In the genomic region with DNA sequence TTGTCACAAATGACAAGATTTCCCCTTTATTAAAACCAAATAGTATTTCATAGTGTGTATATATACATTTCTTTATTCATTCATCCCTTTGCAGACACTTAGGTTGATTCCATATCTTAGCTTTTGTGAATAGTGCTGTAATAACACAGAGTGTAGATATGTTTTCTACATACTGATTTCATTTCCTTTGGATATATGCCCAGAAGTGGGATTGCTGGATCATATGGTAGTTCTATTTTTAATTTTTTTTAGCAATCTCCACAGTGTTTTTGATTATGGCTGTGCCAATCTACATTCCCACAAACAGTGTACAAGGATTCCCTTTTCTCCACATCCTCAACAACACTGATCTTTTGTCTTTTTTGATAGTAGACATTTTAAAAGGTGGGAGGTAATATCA, we compare ENCODE assay signal across 17 cellular contexts. TPM values are rescaled to one million over a fixed set of nuclear protein-coding genes. Genes with fewer than 3 reads are reported as not detected.
A peak's percentile ranks its signal among the peaks of the same experiment; 100 is the strongest.
DNase-seq lines count a peak whose midpoint lies in the region; ATAC-seq and TF ChIP-seq lines count a peak whose summit lies in the region.
"Had no signal": no experiment of that assay in that cellular context is flagged by ENCODE, and none has a peak within 500 bp of the region (broad histone marks: within the 10 kb centered on the region; RNA-seq: fewer than 3 reads in every experiment).

No MANE protein-coding gene starts in this region.

- H3K27me3 ChIP-seq in thoracic aorta (replicated peaks; ENCODE audit: insufficient read depth) = no peaks in the 10 kb centered on the region
- H3K27me3 ChIP-seq: BE2C, Peyer's patch had no signal

- TF ChIP-seq CTCF in cardiac fibroblast (IDR thresholded peaks at IDR 0.05; ENCODE audit: low read depth, low read length) = no peak
- TF ChIP-seq CTCF in fibroblast of the aortic adventitia (IDR thresholded peaks at IDR 0.05; ENCODE audit: insufficient read depth, low read length) = no peak
- no peak for TF ChIP-seq CTCF in thoracic aorta (IDR thresholded peaks at IDR 0.05)

- H3K4me3 ChIP-seq in cardiac fibroblast (replicated peaks in 1 of 2; ENCODE audit: low read depth in 2 of 2, low read length in 2 of 2) = no peak overlapping the region
- no peak overlapping the region for H3K4me3 ChIP-seq in fibroblast of the aortic adventitia (ENCODE audit: low read depth, low read length)
- no peak overlapping the region for H3K4me3 ChIP-seq in thoracic aorta
- H3K4me3 ChIP-seq: Peyer's patch had no signal

- DNase-seq in NCI-H446 treated with DMSO at 0.1 percent for 48 hours (lab: John Stamatoyannopoulos, UW) = peak; percentile 18
- DNase-seq in cardiac fibroblast (ENCODE audit: low read depth in 2 of 2) = peak; percentile 33 to 60
- peak; percentile 70 for DNase-seq in fibroblast of the aortic adventitia (ENCODE audit: low read depth)
- DNase-seq in thoracic aorta (ENCODE audit: low spot score) = no peak
- no peak for DNase-seq in SHP77 treated with DMSO at 0.1 percent for 48 hours (lab: John Stamatoyannopoulos, UW)
- DNase-seq in NCI-H526 (lab: John Stamatoyannopoulos, UW) = no peak
- DNase-seq: BE2C; CD4-positive, alpha-beta memory T cell; DMS79 treated with DMSO at 0.1 percent for 48 hours; GDM1; GOT3; HFFc6; KG1; NCI-H1092; Peyer's patch; Right ventricle myocardium superior had no signal

- peak overlapping the region in 1 of 2 donors; percentile 62 for H3K27ac ChIP-seq in thoracic aorta
- H3K27ac ChIP-seq: Peyer's patch had no signal

- H3K9me3 ChIP-seq in thoracic aorta = no peaks in the 10 kb centered on the region
- H3K9me3 ChIP-seq: BE2C, Peyer's patch had no signal

- peak; percentile 5 for ATAC-seq in thoracic aorta (ENCODE audit: insufficient number of reproducible peaks, low FRiP score, low read depth)
- no peak for ATAC-seq in HG03280 (IDR thresholded peaks at IDR 0.05; ENCODE audit: unreplicated experiment)

- no peaks in the 10 kb centered on the region for H3K36me3 ChIP-seq in thoracic aorta
- H3K36me3 ChIP-seq: BE2C, Peyer's patch had no signal

- H3K4me1 ChIP-seq in thoracic aorta (ENCODE audit: control insufficient read depth in 1 of 2, low read depth in 2 of 2) = peaks cover 7 to 65% of the 10 kb centered on the region in 2 donors
- H3K4me1 ChIP-seq: BE2C, Peyer's patch had no signal

RNA-seq across cellular contexts. Expression of gene CSTF2T, which starts 46.4 kb away (rescaled TPM):
- 19.1 and 29.1 TPM in 2 replicates for total RNA-seq in fibroblast of the aortic adventitia (ENCODE audit: low replicate concordance)
- 10 to 100 TPM; 24.6 to 39.9 TPM for total RNA-seq in thoracic aorta

Comparison
In these comparisons a context has a peak if more than half of its experiments do, and no peak if none do; other contexts are left out.
1. DNase-seq: peak in NCI-H446 treated with DMSO at 0.1 percent for 48 hours (single experiment), cardiac fibroblast (2 of 2) and fibroblast of the aortic adventitia (single experiment); none in thoracic aorta (single experiment), SHP77 treated with DMSO at 0.1 percent for 48 hours (single experiment) and NCI-H526 (0 of 2).